In the genomic region with DNA sequence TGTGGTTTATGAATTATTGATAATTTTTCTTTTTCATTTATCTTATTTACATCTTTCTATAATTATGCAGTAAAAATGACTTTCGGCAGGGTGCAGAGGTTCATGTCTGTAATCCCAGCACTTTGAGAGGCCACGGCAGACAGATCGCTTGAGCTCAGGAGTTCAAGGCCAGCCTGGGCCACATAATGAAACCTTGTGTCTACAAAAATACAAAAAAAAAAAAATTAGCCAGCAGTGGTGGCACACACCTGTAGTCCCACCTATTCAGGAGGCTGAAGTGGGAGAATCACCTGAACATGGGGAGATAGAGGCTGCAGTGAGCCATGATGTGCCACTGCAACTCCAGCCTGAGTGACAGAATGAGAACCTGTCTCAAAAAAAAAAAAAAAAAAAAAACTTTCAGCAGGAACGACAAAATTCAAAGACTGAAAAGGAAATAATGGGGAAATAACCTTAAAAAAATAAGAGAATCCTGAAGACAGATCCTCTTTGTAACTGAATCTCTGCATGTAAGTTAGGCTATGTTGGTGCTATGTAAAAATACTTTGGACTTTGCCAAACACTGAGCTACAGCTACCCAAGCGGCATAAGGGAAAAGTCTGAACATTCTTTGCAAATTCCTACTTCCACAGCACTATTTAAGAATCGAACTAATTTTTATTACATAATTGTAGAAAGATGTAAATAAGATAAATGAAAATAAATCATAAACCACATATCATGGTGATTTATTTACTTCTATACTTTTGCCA, we compare ENCODE assay signal across 1 cellular context.
TF ChIP-seq lines count a peak whose summit lies in the region.

No MANE protein-coding gene starts in this region.

TF ChIP-seq in HepG2, 621 proteins besides CTCF, POLR2A, EP300 and RAD21 (continued from another document and continues in another):
- TF ChIP-seq, protein P1, sequence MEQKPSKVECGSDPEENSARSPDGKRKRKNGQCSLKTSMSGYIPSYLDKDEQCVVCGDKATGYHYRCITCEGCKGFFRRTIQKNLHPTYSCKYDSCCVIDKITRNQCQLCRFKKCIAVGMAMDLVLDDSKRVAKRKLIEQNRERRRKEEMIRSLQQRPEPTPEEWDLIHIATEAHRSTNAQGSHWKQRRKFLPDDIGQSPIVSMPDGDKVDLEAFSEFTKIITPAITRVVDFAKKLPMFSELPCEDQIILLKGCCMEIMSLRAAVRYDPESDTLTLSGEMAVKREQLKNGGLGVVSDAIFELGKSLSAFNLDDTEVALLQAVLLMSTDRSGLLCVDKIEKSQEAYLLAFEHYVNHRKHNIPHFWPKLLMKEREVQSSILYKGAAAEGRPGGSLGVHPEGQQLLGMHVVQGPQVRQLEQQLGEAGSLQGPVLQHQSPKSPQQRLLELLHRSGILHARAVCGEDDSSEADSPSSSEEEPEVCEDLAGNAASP (CRISPR knock-in tag; IDR thresholded peaks at IDR 0.05; ENCODE audit: borderline replicate concordance) = no peak; the same call in 1 of the 2 replicates
- peak; percentile 36; the same call in 1 of the 2 replicates for TF ChIP-seq POGZ (CRISPR knock-in tag; IDR thresholded peaks at IDR 0.05)
- no peak for TF ChIP-seq ZNF564 (CRISPR knock-in tag; IDR thresholded peaks at IDR 0.05)
- TF ChIP-seq GATAD2A (CRISPR knock-in tag; IDR thresholded peaks at IDR 0.05) = peak; percentile 15; the same call in 1 of the 2 replicates
- TF ChIP-seq ZNF496 (CRISPR knock-in tag; IDR thresholded peaks at IDR 0.05; ENCODE audit: insufficient replicate concordance) = no peak
- TF ChIP-seq ZNF335 (CRISPR knock-in tag; IDR thresholded peaks at IDR 0.05) = no peak
- TF ChIP-seq GFI1 (CRISPR knock-in tag; IDR thresholded peaks at IDR 0.05; ENCODE audit: borderline replicate concordance) = no peak
- no peak for TF ChIP-seq ZNF124 (CRISPR knock-in tag; IDR thresholded peaks at IDR 0.05)
- no peak for TF ChIP-seq LCORL (IDR thresholded peaks at IDR 0.05)
- TF ChIP-seq LCORL (CRISPR knock-in tag; IDR thresholded peaks at IDR 0.05) = no peak
- no peak for TF ChIP-seq ZNF678 (CRISPR knock-in tag; IDR thresholded peaks at IDR 0.05)
- no peak for TF ChIP-seq CREB1 (IDR thresholded peaks at IDR 0.05)
- no peak for TF ChIP-seq CREB1 (CRISPR knock-in tag; IDR thresholded peaks at IDR 0.05)
- no peak for TF ChIP-seq FOXM1 (CRISPR knock-in tag; IDR thresholded peaks at IDR 0.05)
- TF ChIP-seq ARID5B (CRISPR knock-in tag; IDR thresholded peaks at IDR 0.05) = peak; percentile 61; the same call in 1 of the 2 replicates
- no peak for TF ChIP-seq ZNF572 (CRISPR knock-in tag; IDR thresholded peaks at IDR 0.05)
- TF ChIP-seq MIER2 (CRISPR knock-in tag; IDR thresholded peaks at IDR 0.05) = no peak
- TF ChIP-seq ZNF713 (CRISPR knock-in tag; IDR thresholded peaks at IDR 0.05) = no peak
- no peak for TF ChIP-seq SP2 (CRISPR knock-in tag; IDR thresholded peaks at IDR 0.05)
- 0 out of 2 replicates have a peak, but pooled peaks have one; percentile 38 for TF ChIP-seq MIXL1 (CRISPR knock-in tag; IDR thresholded peaks at IDR 0.05)
- TF ChIP-seq ZNF281 (CRISPR knock-in tag; IDR thresholded peaks at IDR 0.05; ENCODE audit: borderline replicate concordance) = no peak
- TF ChIP-seq ZSCAN30 (CRISPR knock-in tag; IDR thresholded peaks at IDR 0.05) = no peak
- TF ChIP-seq ZMYM3 (CRISPR knock-in tag; IDR thresholded peaks at IDR 0.05) = no peak
- TF ChIP-seq ZNF333 (CRISPR knock-in tag; IDR thresholded peaks at IDR 0.05; ENCODE audit: borderline replicate concordance) = no peak
- TF ChIP-seq MED1 (CRISPR knock-in tag; IDR thresholded peaks at IDR 0.05) = peak; percentile 31; the same call in 1 of the 2 replicates
- no peak for TF ChIP-seq ZNF451 (CRISPR knock-in tag; IDR thresholded peaks at IDR 0.05)
- no peak for TF ChIP-seq DRAP1 (CRISPR knock-in tag; IDR thresholded peaks at IDR 0.05)
- TF ChIP-seq, protein P2, sequence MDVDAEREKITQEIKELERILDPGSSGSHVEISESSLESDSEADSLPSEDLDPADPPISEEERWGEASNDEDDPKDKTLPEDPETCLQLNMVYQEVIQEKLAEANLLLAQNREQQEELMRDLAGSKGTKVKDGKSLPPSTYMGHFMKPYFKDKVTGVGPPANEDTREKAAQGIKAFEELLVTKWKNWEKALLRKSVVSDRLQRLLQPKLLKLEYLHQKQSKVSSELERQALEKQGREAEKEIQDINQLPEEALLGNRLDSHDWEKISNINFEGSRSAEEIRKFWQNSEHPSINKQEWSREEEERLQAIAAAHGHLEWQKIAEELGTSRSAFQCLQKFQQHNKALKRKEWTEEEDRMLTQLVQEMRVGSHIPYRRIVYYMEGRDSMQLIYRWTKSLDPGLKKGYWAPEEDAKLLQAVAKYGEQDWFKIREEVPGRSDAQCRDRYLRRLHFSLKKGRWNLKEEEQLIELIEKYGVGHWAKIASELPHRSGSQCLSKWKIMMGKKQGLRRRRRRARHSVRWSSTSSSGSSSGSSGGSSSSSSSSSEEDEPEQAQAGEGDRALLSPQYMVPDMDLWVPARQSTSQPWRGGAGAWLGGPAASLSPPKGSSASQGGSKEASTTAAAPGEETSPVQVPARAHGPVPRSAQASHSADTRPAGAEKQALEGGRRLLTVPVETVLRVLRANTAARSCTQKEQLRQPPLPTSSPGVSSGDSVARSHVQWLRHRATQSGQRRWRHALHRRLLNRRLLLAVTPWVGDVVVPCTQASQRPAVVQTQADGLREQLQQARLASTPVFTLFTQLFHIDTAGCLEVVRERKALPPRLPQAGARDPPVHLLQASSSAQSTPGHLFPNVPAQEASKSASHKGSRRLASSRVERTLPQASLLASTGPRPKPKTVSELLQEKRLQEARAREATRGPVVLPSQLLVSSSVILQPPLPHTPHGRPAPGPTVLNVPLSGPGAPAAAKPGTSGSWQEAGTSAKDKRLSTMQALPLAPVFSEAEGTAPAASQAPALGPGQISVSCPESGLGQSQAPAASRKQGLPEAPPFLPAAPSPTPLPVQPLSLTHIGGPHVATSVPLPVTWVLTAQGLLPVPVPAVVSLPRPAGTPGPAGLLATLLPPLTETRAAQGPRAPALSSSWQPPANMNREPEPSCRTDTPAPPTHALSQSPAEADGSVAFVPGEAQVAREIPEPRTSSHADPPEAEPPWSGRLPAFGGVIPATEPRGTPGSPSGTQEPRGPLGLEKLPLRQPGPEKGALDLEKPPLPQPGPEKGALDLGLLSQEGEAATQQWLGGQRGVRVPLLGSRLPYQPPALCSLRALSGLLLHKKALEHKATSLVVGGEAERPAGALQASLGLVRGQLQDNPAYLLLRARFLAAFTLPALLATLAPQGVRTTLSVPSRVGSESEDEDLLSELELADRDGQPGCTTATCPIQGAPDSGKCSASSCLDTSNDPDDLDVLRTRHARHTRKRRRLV (CRISPR knock-in tag; IDR thresholded peaks at IDR 0.05) = no peak
- no peak for TF ChIP-seq ATRX (CRISPR knock-in tag; IDR thresholded peaks at IDR 0.05; ENCODE audit: borderline replicate concordance)
- TF ChIP-seq NR2F1 (CRISPR knock-in tag; IDR thresholded peaks at IDR 0.05) = no peak
- peak; percentile 99 for TF ChIP-seq ZNF205 (CRISPR knock-in tag; IDR thresholded peaks at IDR 0.05)
- no peak for TF ChIP-seq TCF7 (IDR thresholded peaks at IDR 0.05; ENCODE audit: low read depth)
- TF ChIP-seq, protein P3, sequence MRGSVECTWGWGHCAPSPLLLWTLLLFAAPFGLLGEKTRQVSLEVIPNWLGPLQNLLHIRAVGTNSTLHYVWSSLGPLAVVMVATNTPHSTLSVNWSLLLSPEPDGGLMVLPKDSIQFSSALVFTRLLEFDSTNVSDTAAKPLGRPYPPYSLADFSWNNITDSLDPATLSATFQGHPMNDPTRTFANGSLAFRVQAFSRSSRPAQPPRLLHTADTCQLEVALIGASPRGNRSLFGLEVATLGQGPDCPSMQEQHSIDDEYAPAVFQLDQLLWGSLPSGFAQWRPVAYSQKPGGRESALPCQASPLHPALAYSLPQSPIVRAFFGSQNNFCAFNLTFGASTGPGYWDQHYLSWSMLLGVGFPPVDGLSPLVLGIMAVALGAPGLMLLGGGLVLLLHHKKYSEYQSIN (CRISPR knock-in tag; IDR thresholded peaks at IDR 0.05; ENCODE audit: borderline replicate concordance) = no peak
- TF ChIP-seq PITX1 (CRISPR knock-in tag; IDR thresholded peaks at IDR 0.05) = peak; percentile 33; the same call in 1 of the 2 replicates
- TF ChIP-seq ARID4A (CRISPR knock-in tag; IDR thresholded peaks at IDR 0.05; ENCODE audit: borderline replicate concordance) = no peak
- TF ChIP-seq EED (CRISPR knock-in tag; IDR thresholded peaks at IDR 0.05) = no peak
- peak; percentile 22; the same call in 1 of the 2 replicates for TF ChIP-seq HNF4G (IDR thresholded peaks at IDR 0.05; ENCODE audit: borderline replicate concordance, low read depth, low read length)
- TF ChIP-seq HNF4G (CRISPR knock-in tag; IDR thresholded peaks at IDR 0.05; ENCODE audit: borderline replicate concordance, low read depth) = no peak
- TF ChIP-seq FOXJ3 (CRISPR knock-in tag; IDR thresholded peaks at IDR 0.05; ENCODE audit: borderline replicate concordance) = peak; percentile 31; the same call in 1 of the 2 replicates
- TF ChIP-seq, protein P4, sequence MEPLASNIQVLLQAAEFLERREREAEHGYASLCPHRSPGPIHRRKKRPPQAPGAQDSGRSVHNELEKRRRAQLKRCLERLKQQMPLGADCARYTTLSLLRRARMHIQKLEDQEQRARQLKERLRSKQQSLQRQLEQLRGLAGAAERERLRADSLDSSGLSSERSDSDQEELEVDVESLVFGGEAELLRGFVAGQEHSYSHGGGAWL (CRISPR knock-in tag; IDR thresholded peaks at IDR 0.05) = no peak
- no peak for TF ChIP-seq ADNP (CRISPR knock-in tag; IDR thresholded peaks at IDR 0.05)
- TF ChIP-seq ZNF720 (CRISPR knock-in tag; IDR thresholded peaks at IDR 0.05) = no peak
- TF ChIP-seq ZNF816 (CRISPR knock-in tag; IDR thresholded peaks at IDR 0.05; ENCODE audit: borderline replicate concordance) = no peak
